Comparison of ENCODE assay signal across 28 cellular contexts in genomic region chr5:154315756-154316155, GRCh38.
"Had no signal": no experiment of that assay in that cellular context is flagged by ENCODE, and none has a peak within 500 bp of the region (broad histone marks: within the 10 kb centered on the region; RNA-seq: fewer than 3 reads in every experiment).

No MANE protein-coding gene starts in this region.

- H3K27me3 Mint-ChIP-seq: naive thymus-derived CD4-positive, alpha-beta T cell; progenitor cell of endocrine pancreas; stimulated activated memory B cell treated with anti-CD40 and anti-IgM and Interleukin-4, amounts not matched to agents 10 μg/mL and 1 μg/mL and 100 μg/mL, for 72 hours had no signal

- H3K4me2 ChIP-seq: smooth muscle cell had no signal

- H3K27me3 ChIP-seq: neutrophil, right lobe of liver, sigmoid colon, spleen, stomach, tibial artery, transverse colon, upper lobe of left lung, uterus had no signal

- H3K27ac Mint-ChIP-seq: naive thymus-derived CD4-positive, alpha-beta T cell; natural killer cell; nephron progenitor cell; progenitor cell of endocrine pancreas; stimulated activated memory B cell treated with anti-CD40 and anti-IgM and Interleukin-4, amounts not matched to agents 10 μg/mL and 1 μg/mL and 100 μg/mL, for 72 hours had no signal

- H3K4me3 ChIP-seq: psoas muscle, right lobe of liver, sigmoid colon, smooth muscle cell, spleen, stomach, tibial artery, transverse colon, upper lobe of left lung, uterus had no signal

- H3K4me3 Mint-ChIP-seq: naive thymus-derived CD4-positive, alpha-beta T cell; natural killer cell; nephron progenitor cell; neural crest cell; stimulated activated memory B cell treated with anti-CD40 and anti-IgM and Interleukin-4, amounts not matched to agents 10 μg/mL and 1 μg/mL and 100 μg/mL, for 72 hours had no signal

- H2AFZ ChIP-seq: parathyroid adenoma had no signal

- H3K9ac ChIP-seq: parathyroid adenoma had no signal

- H3K36me3 ChIP-seq: neutrophil, right lobe of liver, sigmoid colon, stomach, tibial artery, transverse colon, upper lobe of left lung, uterus had no signal

- H3K79me2 ChIP-seq: parathyroid adenoma had no signal

- H3K9me3 Mint-ChIP-seq: naive thymus-derived CD4-positive, alpha-beta T cell; natural killer cell; nephron progenitor cell; neural crest cell; stimulated activated memory B cell treated with anti-CD40 and anti-IgM and Interleukin-4, amounts not matched to agents 10 μg/mL and 1 μg/mL and 100 μg/mL, for 72 hours had no signal

- H3K27ac ChIP-seq: neutrophil, parathyroid adenoma, psoas muscle, right lobe of liver, sigmoid colon, spleen, stomach, transverse colon, upper lobe of left lung, uterus had no signal

- DNase-seq: naive thymus-derived CD4-positive, alpha-beta T cell; natural killer cell; nephron progenitor cell; nucleus accumbens; posterior cingulate gyrus; psoas muscle; right cardiac atrium; right lobe of liver; sigmoid colon; spleen; stimulated activated CD4-positive, alpha-beta T cell treated with anti-CD3 and anti-CD28 coated beads, Interleukin-12 subunit alpha, Interleukin-12 subunit beta, amount 100 ng/mL, for 4 hours; stimulated activated CD4-positive, alpha-beta T cell treated with anti-CD3 and anti-CD28 coated beads, Interleukin-1b, Interleukin-23, amount 100 ng/mL, for 48 hours; stimulated activated CD4-positive, alpha-beta T cell treated with anti-CD3 and anti-CD28 coated beads, Interleukin-4, amount 100 ng/mL, for 1 hour; stimulated activated CD4-positive, alpha-beta T cell treated with anti-CD3 and anti-CD28 coated beads, Interleukin-4, amount 100 ng/mL, for 4 hours; stimulated activated CD8-positive, alpha-beta memory T cell treated with anti-CD3 and anti-CD28 coated beads, Interleukin-4, amount 100 ng/mL, for 48 hours; stimulated activated naive CD4-positive, alpha-beta T cell; stimulated activated naive CD8-positive, alpha-beta T cell treated with anti-CD3 and anti-CD28 coated beads, Interleukin-15, Interleukin-2, amounts not matched to agents 100 U/mL and 50 U/mL, for 24 hours; stomach; tibial artery; transverse colon; uterus had no signal

- H3K4me1 ChIP-seq: parathyroid adenoma, psoas muscle, right lobe of liver, uterus had no signal

- H3K9me3 ChIP-seq: neutrophil, psoas muscle, right lobe of liver, sigmoid colon, spleen, stomach, tibial artery, transverse colon, upper lobe of left lung, uterus had no signal

- ATAC-seq: naive thymus-derived CD4-positive, alpha-beta T cell; natural killer cell; psoas muscle; right cardiac atrium; right lobe of liver; stimulated activated memory B cell treated with anti-CD40 and anti-IgM and Interleukin-4, amounts not matched to agents 10 μg/mL and 1 μg/mL and 100 μg/mL, for 72 hours; stimulated activated naive CD8-positive, alpha-beta T cell treated with anti-CD3 and anti-CD28 coated beads, Interleukin-15, Interleukin-2, amounts not matched to agents 100 U/mL and 50 U/mL, for 24 hours had no signal
